ENCODE assay signal across 16 cellular contexts in the genomic region with DNA sequence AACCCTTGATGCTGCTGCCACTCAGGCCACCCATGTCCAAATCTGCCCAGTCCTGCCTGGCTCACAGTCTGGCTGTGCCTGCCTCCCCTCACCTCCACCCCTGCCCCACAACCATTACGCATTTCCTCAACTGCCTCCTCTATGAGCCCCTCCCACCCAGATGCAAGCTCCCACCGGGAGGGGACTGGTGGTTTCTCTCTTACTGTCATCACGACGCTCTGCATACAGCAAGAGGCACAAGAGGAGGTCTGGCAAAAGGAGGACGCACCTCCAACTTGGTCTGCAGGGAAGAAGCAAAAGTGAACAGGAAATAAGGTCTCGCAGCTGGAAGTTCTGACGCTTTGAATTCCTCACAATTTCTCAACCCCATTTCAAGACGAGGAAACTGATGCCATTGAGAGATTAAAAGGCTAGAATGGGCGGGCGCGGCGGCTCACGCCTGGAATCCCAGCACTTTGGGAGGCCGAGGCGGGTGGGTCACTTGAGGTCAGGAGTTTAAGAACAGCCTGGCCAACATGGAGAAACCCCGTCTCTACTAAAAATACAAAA. TPM values are rescaled to one million over a fixed set of nuclear protein-coding genes. Genes with fewer than 3 reads are reported as not detected.
"Had no signal": no experiment of that assay in that cellular context is flagged by ENCODE, and none has a peak within 500 bp of the region (broad histone marks: within the 10 kb centered on the region; RNA-seq: fewer than 3 reads in every experiment).

No MANE protein-coding gene starts in this region.

- H3K9me3 Mint-ChIP-seq: activated naive CD4-positive, alpha-beta T cell treated with anti-CD3 and anti-CD28 coated beads for 36 hours; dendritic cell treated with granulocyte-macrophage colony-stimulating factor and Interleukin-4, amounts not matched to agents 40 ng/mL and 50 ng/mL, for 4 days; effector memory CD8-positive, alpha-beta T cell; nephron had no signal

- H3K4me3 Mint-ChIP-seq: activated CD8-positive, alpha-beta T cell treated with anti-CD3 and anti-CD28 coated beads, Interleukin-2, amount 10 ng/mL, durations not matched to agents 7 days and 5 days; activated naive CD4-positive, alpha-beta T cell treated with anti-CD3 and anti-CD28 coated beads for 36 hours; dendritic cell treated with granulocyte-macrophage colony-stimulating factor and Interleukin-4, amounts not matched to agents 40 ng/mL and 50 ng/mL, for 4 days; effector memory CD8-positive, alpha-beta T cell; nephron had no signal

- H3K9me3 ChIP-seq: testis had no signal

- H3K27ac Mint-ChIP-seq: activated CD8-positive, alpha-beta T cell treated with anti-CD3 and anti-CD28 coated beads, Interleukin-2, amount 10 ng/mL, durations not matched to agents 7 days and 5 days; activated naive CD4-positive, alpha-beta T cell treated with anti-CD3 and anti-CD28 coated beads for 36 hours; dendritic cell treated with granulocyte-macrophage colony-stimulating factor and Interleukin-4, amounts not matched to agents 40 ng/mL and 50 ng/mL, for 4 days; effector memory CD8-positive, alpha-beta T cell; nephron had no signal

- H3K36me3 ChIP-seq: WERI-Rb-1 had no signal

- ATAC-seq: activated CD8-positive, alpha-beta T cell treated with anti-CD3 and anti-CD28 coated beads, Interleukin-2, amount 10 ng/mL, durations not matched to agents 7 days and 5 days; effector memory CD8-positive, alpha-beta T cell; stimulated activated naive CD8-positive, alpha-beta T cell treated with anti-CD3 and anti-CD28 coated beads, Interleukin-15, Interleukin-2, amounts not matched to agents 100 U/mL and 50 U/mL, for 24 hours had no signal

- H3K27me3 ChIP-seq: testis had no signal

- H3K27me3 Mint-ChIP-seq: effector memory CD8-positive, alpha-beta T cell had no signal

- H3K27ac ChIP-seq: testis, WERI-Rb-1 had no signal

- H3K4me1 ChIP-seq: testis had no signal

- H3K4me3 ChIP-seq: testis had no signal

- DNase-seq: activated CD4-positive, alpha-beta T cell treated with anti-CD3 and anti-CD28 coated beads for 48 hours; activated CD8-positive, alpha-beta memory T cell treated with anti-CD3 and anti-CD28 coated beads, Interleukin-2, amount 50 U/mL, for 48 hours; activated CD8-positive, alpha-beta T cell treated with anti-CD3 and anti-CD28 coated beads, Interleukin-2, amount 10 ng/mL, durations not matched to agents 7 days and 5 days; activated naive CD4-positive, alpha-beta T cell treated with anti-CD3 and anti-CD28 coated beads for 36 hours; caudate nucleus; effector memory CD8-positive, alpha-beta T cell; mammary epithelial cell; stimulated activated CD4-positive, alpha-beta T cell treated with anti-CD3 and anti-CD28 coated beads, Interleukin-2, amount 100 ng/mL, for 48 hours; stimulated activated CD8-positive, alpha-beta memory T cell treated with anti-CD3 and anti-CD28 coated beads, Interleukin-4, amount 100 ng/mL, for 48 hours; stimulated activated naive CD8-positive, alpha-beta T cell treated with anti-CD3 and anti-CD28 coated beads, Interleukin-15, Interleukin-2, amounts not matched to agents 100 U/mL and 50 U/mL, for 24 hours; testis; WERI-Rb-1 had no signal

- H3K4me1 Mint-ChIP-seq: nephron had no signal

RNA-seq across cellular contexts. Expression of gene MUC4, which starts 42.3 kb away (rescaled TPM):
- total RNA-seq: mammary epithelial cell, osteocyte had no signal
- polyA plus RNA-seq: mammary epithelial cell, urinary bladder had no signal
